In genomic region chr3:71784914-71785593, GRCh38 we compare ENCODE assay signal across 8 cellular contexts. TPM values are rescaled to one million over a fixed set of nuclear protein-coding genes. Genes with fewer than 3 reads are reported as not detected.
DNase-seq lines count a peak whose midpoint lies in the region; ATAC-seq and TF ChIP-seq lines count a peak whose summit lies in the region.

PROK2 (minus strand) TSS chr3:71785148; CDS start chr3:71785052, 96 bp downstream.

- H2AK5ac ChIP-seq in mesenchymal stem cell (ENCODE audit: low read length, severe bottlenecking): no peak within 1 kb of the TSS

- intact Hi-C loops in CD4-positive, alpha-beta memory T cell (cut with micrococcal nuclease): no loop called here
- intact Hi-C loops in stomach (cut with DNase I; ENCODE audit: low total_unique reads): no loop called here

- H2BK12ac ChIP-seq in mesenchymal stem cell (ENCODE audit: low read length in 2 of 2): no peak within 1 kb of the TSS

- CTCF ChIA-PET in CD4-positive, alpha-beta memory T cell (lab: Charles Lee; ENCODE audit: partially characterized antibody): no interaction called here

- peak within 1 kb of the TSS; percentile 86 for H3K4me2 ChIP-seq in mesenchymal stem cell (ENCODE audit: low read length, poor library complexity, severe bottlenecking)

- no peaks in the 10 kb centered on the region for H3K9me3 ChIP-seq in CD4-positive, alpha-beta memory T cell (ENCODE audit: control insufficient read depth in 1 of 2, low read length in 2 of 2)
- H3K9me3 ChIP-seq in mesenchymal stem cell (ENCODE audit: control insufficient read depth, low read length): no peaks in the 10 kb centered on the region
- no peaks in the 10 kb centered on the region for H3K9me3 ChIP-seq in stomach

- H3K14ac ChIP-seq in mesenchymal stem cell (ENCODE audit: low read length in 2 of 2): peak within 1 kb of the TSS in 1 of 2 experiments; percentile 55

- peak within 1 kb of the TSS; percentile 51 for H2AFZ ChIP-seq in mesenchymal stem cell (ENCODE audit: low read depth, low read length)

- no peaks in the 10 kb centered on the region for H3K79me1 ChIP-seq in mesenchymal stem cell (replicated peaks; ENCODE audit: low read length, poor library complexity, severe bottlenecking)

- H3K4ac ChIP-seq in mesenchymal stem cell (ENCODE audit: low read depth in 1 of 2, low read length in 2 of 2): no peak within 1 kb of the TSS

- peak; percentile 75 for ATAC-seq in activated naive CD8-positive, alpha-beta T cell treated with anti-CD3 and anti-CD28 coated beads, Interleukin-2, amount 10 ng/mL, durations not matched to agents 7 days and 5 days (ENCODE audit: low read depth)
- ATAC-seq in GM19397 (IDR thresholded peaks at IDR 0.05; ENCODE audit: unreplicated experiment): no peak

- no peak within 1 kb of the TSS for H2BK15ac ChIP-seq in mesenchymal stem cell (ENCODE audit: low read depth, poor library complexity, severe bottlenecking)

- H3K23ac ChIP-seq in mesenchymal stem cell (ENCODE audit: low read length in 2 of 2): no peak within 1 kb of the TSS

- peak within 1 kb of the TSS; percentile 79 to 86 (median 82) for H3K4me3 Mint-ChIP-seq in CD4-positive, alpha-beta memory T cell
- peak within 1 kb of the TSS; percentile 71 for H3K4me3 Mint-ChIP-seq in activated naive CD8-positive, alpha-beta T cell treated with anti-CD3 and anti-CD28 coated beads, Interleukin-2, amount 10 ng/mL, durations not matched to agents 7 days and 5 days

- DNase-seq in CD4-positive, alpha-beta memory T cell: peak in 4 of 5 donors; percentile 20 to 37 (median 24)
- DNase-seq in NCI-H2171 treated with DMSO at 0.1 percent for 48 hours (lab: John Stamatoyannopoulos, UW) (peak; percentile 4), mesenchymal stem cell (no peak), stomach (no peak), A172 (ENCODE audit: low spot score) (no peak), COLO829 (ENCODE audit: low spot score) (no peak)
- DNase-seq in activated naive CD8-positive, alpha-beta T cell treated with anti-CD3 and anti-CD28 coated beads, Interleukin-2, amount 10 ng/mL, durations not matched to agents 7 days and 5 days: peak; percentile 50

- H3K27ac ChIP-seq in CD4-positive, alpha-beta memory T cell (ENCODE audit: low read depth, low read length): no peak within 1 kb of the TSS
- H3K27ac ChIP-seq in mesenchymal stem cell (ENCODE audit: low read length, poor library complexity, severe bottlenecking): no peak within 1 kb of the TSS
- peak within 1 kb of the TSS in 1 of 5 donors; percentile 67 for H3K27ac ChIP-seq in stomach

- peaks cover 0 to under 1% (median 0%) of the 10 kb centered on the region in 8 donors for H3K9me3 Mint-ChIP-seq in CD4-positive, alpha-beta memory T cell
- no peaks in the 10 kb centered on the region for H3K9me3 Mint-ChIP-seq in activated naive CD8-positive, alpha-beta T cell treated with anti-CD3 and anti-CD28 coated beads, Interleukin-2, amount 10 ng/mL, durations not matched to agents 7 days and 5 days

- H4K91ac ChIP-seq in mesenchymal stem cell (ENCODE audit: low read length): no peak within 1 kb of the TSS

- H3K27me3 ChIP-seq in CD4-positive, alpha-beta memory T cell (ENCODE audit: insufficient read depth, low read length): peaks cover 25% of the 10 kb centered on the region
- H3K27me3 ChIP-seq in mesenchymal stem cell (ENCODE audit: control insufficient read depth in 1 of 2, insufficient read depth in 1 of 2, low read length in 2 of 2) (peaks cover 37 to 75% of the 10 kb centered on the region in 2 experiments), stomach (peaks cover 11 to 76% (median 50%) of the 10 kb centered on the region in 3 donors)

- peak within 1 kb of the TSS in 3 of 7 donors; percentile 4 to 75 (median 75) for H3K27ac Mint-ChIP-seq in CD4-positive, alpha-beta memory T cell
- no peak within 1 kb of the TSS for H3K27ac Mint-ChIP-seq in activated naive CD8-positive, alpha-beta T cell treated with anti-CD3 and anti-CD28 coated beads, Interleukin-2, amount 10 ng/mL, durations not matched to agents 7 days and 5 days

- 1% methylated on average over 69 of the region's 94 CpGs for WGBS in mesenchymal stem cell
- WGBS in stomach, 5 donors: 0 to 3% (median 1%) methylated on average over 5 to 94 of the region's 94 CpGs

- no peak for TF ChIP-seq CTCF in stomach (IDR thresholded peaks at IDR 0.05)

- H2BK120ac ChIP-seq in mesenchymal stem cell (ENCODE audit: low read depth, low read length): no peak within 1 kb of the TSS

- peaks cover 37 to 50% of the 10 kb centered on the region in 2 donors for H3K27me3 Mint-ChIP-seq in CD4-positive, alpha-beta memory T cell
- peaks cover 64% of the 10 kb centered on the region for H3K27me3 Mint-ChIP-seq in activated naive CD8-positive, alpha-beta T cell treated with anti-CD3 and anti-CD28 coated beads, Interleukin-2, amount 10 ng/mL, durations not matched to agents 7 days and 5 days

- H4K8ac ChIP-seq in mesenchymal stem cell (ENCODE audit: low read length): no peak within 1 kb of the TSS

- H3K36me3 ChIP-seq in CD4-positive, alpha-beta memory T cell (ENCODE audit: insufficient read depth, low read length): no peaks in the 10 kb centered on the region
- H3K36me3 ChIP-seq in mesenchymal stem cell (ENCODE audit: control insufficient read depth in 1 of 2, insufficient read depth in 2 of 2, low read depth in 1 of 2, low read length in 2 of 2) (peaks cover 0 to 3% of the 10 kb centered on the region in 2 experiments), stomach (no peaks in the 10 kb centered on the region)

- peaks cover 21% of the 10 kb centered on the region for H3K4me1 ChIP-seq in CD4-positive, alpha-beta memory T cell (ENCODE audit: insufficient read depth, low read length)
- H3K4me1 ChIP-seq in mesenchymal stem cell (ENCODE audit: control insufficient read depth, insufficient read depth, low read depth, low read length): peaks cover 10% of the 10 kb centered on the region
- H3K4me1 ChIP-seq in stomach: peaks cover 13 to 26% (median 16%) of the 10 kb centered on the region in 4 donors

- H3K36me3 Mint-ChIP-seq in CD4-positive, alpha-beta memory T cell: no peaks in the 10 kb centered on the region
- no peaks in the 10 kb centered on the region for H3K36me3 Mint-ChIP-seq in activated naive CD8-positive, alpha-beta T cell treated with anti-CD3 and anti-CD28 coated beads, Interleukin-2, amount 10 ng/mL, durations not matched to agents 7 days and 5 days

- H3K9ac ChIP-seq in mesenchymal stem cell (ENCODE audit: low read length): no peak within 1 kb of the TSS

- H2BK5ac ChIP-seq in mesenchymal stem cell (ENCODE audit: low read depth, low read length, poor library complexity, severe bottlenecking): no peak within 1 kb of the TSS

- no peak for TF ChIP-seq EP300 in stomach (IDR thresholded peaks at IDR 0.05)

- H3K4me3 ChIP-seq in CD4-positive, alpha-beta memory T cell (ENCODE audit: low read length in 2 of 2): peak within 1 kb of the TSS in 1 of 2 donors; percentile 22
- peak within 1 kb of the TSS; percentile 30 to 54 for H3K4me3 ChIP-seq in mesenchymal stem cell (ENCODE audit: insufficient read depth in 1 of 2, low read depth in 1 of 2, low read length in 2 of 2)
- peak within 1 kb of the TSS; percentile 31 to 55 (median 41) for H3K4me3 ChIP-seq in stomach

- H3K4me1 Mint-ChIP-seq in CD4-positive, alpha-beta memory T cell: peaks cover 7 to 20% (median 15%) of the 10 kb centered on the region in 4 donors
- peaks cover 18% of the 10 kb centered on the region for H3K4me1 Mint-ChIP-seq in activated naive CD8-positive, alpha-beta T cell treated with anti-CD3 and anti-CD28 coated beads, Interleukin-2, amount 10 ng/mL, durations not matched to agents 7 days and 5 days

- TF ChIP-seq POLR2A in stomach (IDR thresholded peaks at IDR 0.05): no peak

- POLR2A ChIA-PET in CD4-positive, alpha-beta memory T cell (lab: Charles Lee; ENCODE audit: partially characterized antibody): no interaction called here
- POLR2A ChIA-PET in activated naive CD8-positive, alpha-beta T cell treated with anti-CD3 and anti-CD28 coated beads, Interleukin-2, amount 10 ng/mL, durations not matched to agents 7 days and 5 days (lab: Charles Lee): no interaction called here

- H3K18ac ChIP-seq in mesenchymal stem cell (ENCODE audit: low read depth in 1 of 2, low read length in 2 of 2): peak within 1 kb of the TSS in 1 of 2 experiments; percentile 8

RNA-seq across cellular contexts. Expression of gene PROK2, which starts in this region (rescaled TPM):
- total RNA-seq in CD4-positive, alpha-beta memory T cell: under 1 TPM; 0.20 to 0.33 TPM
- 1 to 10 TPM in 1 of 2 donors, under 1 TPM in 1; 0.18 to 2.6 TPM for polyA plus RNA-seq in CD4-positive, alpha-beta memory T cell
- not detected for total RNA-seq in activated naive CD8-positive, alpha-beta T cell treated with anti-CD3 and anti-CD28 coated beads, Interleukin-2, amount 10 ng/mL, durations not matched to agents 7 days and 5 days
- not detected for polyA plus RNA-seq in mesenchymal stem cell (2013, experiment 1 of 2)
- polyA plus RNA-seq in mesenchymal stem cell (2013, experiment 2 of 2): not detected
- not detected for total RNA-seq in stomach
- 1 to 10 TPM in 2 of 3 donors, under 1 TPM in 1; 0.58 to 5.7 (median 1.1) TPM for polyA plus RNA-seq in stomach
- not detected in 2 replicates for total RNA-seq in A172 (2014; rRNA removed; shearing (Covaris generic))

Comparison
In these comparisons a context has a peak if more than half of its experiments do, and no peak if none do; other contexts are left out.
1. Peak in DNase-seq and ATAC-seq in activated naive CD8-positive, alpha-beta T cell treated with anti-CD3 and anti-CD28 coated beads, Interleukin-2, amount 10 ng/mL, durations not matched to agents 7 days and 5 days; RNA of the gene not detected or under 1 TPM.
2. DNase-seq: peak in CD4-positive, alpha-beta memory T cell (4 of 5) and NCI-H2171 treated with DMSO at 0.1 percent for 48 hours (single experiment); none in mesenchymal stem cell (single experiment), stomach (single experiment), A172 (single experiment) and COLO829 (single experiment).